Comparison of ENCODE assay signal across 17 cellular contexts in the genomic region with DNA sequence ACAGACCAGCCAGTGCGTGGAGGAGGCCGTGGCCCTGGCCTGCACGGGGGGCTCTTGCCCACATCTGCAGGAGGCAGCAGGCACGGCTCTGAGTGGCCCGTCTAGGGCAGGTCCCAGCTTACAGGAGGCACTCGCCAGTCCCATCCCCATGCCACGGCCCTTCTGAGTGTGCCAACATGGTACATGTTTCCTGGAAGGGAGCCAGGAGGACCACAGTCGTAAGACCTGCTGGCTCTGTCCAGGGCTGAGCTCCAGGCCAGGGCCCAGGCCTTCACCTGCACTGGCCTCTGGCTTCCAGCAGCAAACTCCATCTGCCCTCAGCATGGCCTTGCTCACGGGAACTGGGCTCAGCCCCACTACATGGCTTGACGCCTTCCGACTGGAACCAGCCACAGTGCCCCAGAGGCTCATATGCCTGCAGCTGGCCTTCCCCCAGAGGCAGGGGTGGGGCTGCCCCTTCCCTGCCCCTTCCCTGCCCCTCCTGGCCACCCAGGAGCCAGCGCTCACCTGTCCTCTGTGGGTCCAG. TPM values are rescaled to one million over a fixed set of nuclear protein-coding genes. Genes with fewer than 3 reads are reported as not detected.
A peak's percentile ranks its signal among the peaks of the same experiment; 100 is the strongest.
DNase-seq lines count a peak whose midpoint lies in the region; ATAC-seq and TF ChIP-seq lines count a peak whose summit lies in the region.
"Had no signal": no experiment of that assay in that cellular context is flagged by ENCODE, and none has a peak within 500 bp of the region (broad histone marks: within the 10 kb centered on the region; RNA-seq: fewer than 3 reads in every experiment).

No MANE protein-coding gene starts in this region.

- no peak overlapping the region for H4K8ac ChIP-seq in neuronal stem cell (ENCODE audit: low read depth, low read length)

- peak overlapping the region; percentile 49 for H2AK5ac ChIP-seq in neuronal stem cell (ENCODE audit: low read depth, low read length)

- no peak overlapping the region for H2BK5ac ChIP-seq in neuronal stem cell (ENCODE audit: low read length)

- peak overlapping the region; percentile 97 for H3K14ac ChIP-seq in neuronal stem cell (ENCODE audit: low read length)

- H3K4me3 ChIP-seq in BE2C (ENCODE audit: low read depth, low read length) (no peak overlapping the region), neuronal stem cell (ENCODE audit: low read length in 2 of 2) (no peak overlapping the region), Karpas-422 (ENCODE audit: low read length) (no peak overlapping the region)

- intact Hi-C loops in left ventricle myocardium superior (cut with micrococcal nuclease), result no loop called here

- H3K27me3 ChIP-seq in BE2C, result peaks cover 26% of the 10 kb centered on the region
- peaks cover 7 to 29% (median 24%) of the 10 kb centered on the region in 3 experiments for H3K27me3 ChIP-seq in neuronal stem cell (ENCODE audit: control insufficient read depth in 3 of 3, insufficient read depth in 3 of 3, low read depth in 1 of 3, low read length in 3 of 3)
- no peaks in the 10 kb centered on the region for H3K27me3 ChIP-seq in Karpas-422 (ENCODE audit: low read length)

- H3K27ac ChIP-seq in neuronal stem cell (replicated peaks; ENCODE audit: low read length) (no peak overlapping the region), Karpas-422 (ENCODE audit: low read length) (no peak overlapping the region)
- H3K27ac ChIP-seq: 22Rv1 had no signal

- peak; percentile 17 for DNase-seq in activated CD4-positive, CD25-positive, alpha-beta regulatory T cell treated with anti-CD3 and anti-CD28 coated beads, Interleukin-2, amount 50 U/mL, for 72 hours
- DNase-seq in BE2C (peak; percentile 6), left ventricle myocardium superior (peak; percentile 34), neuronal stem cell (ENCODE audit: low spot score) (no peak), Karpas-422 (no peak)
- DNase-seq: DND-41, GOT3, KBM-7, NCI-H1436 treated with DMSO at 0.1 percent for 48 hours, NCI-H2081, NCI-H774, PC-3 had no signal

- no peak overlapping the region for H4K91ac ChIP-seq in neuronal stem cell (ENCODE audit: low read depth, low read length, poor library complexity)

- H3K9ac ChIP-seq in neuronal stem cell (ENCODE audit: low read depth, low read length, poor library complexity) (peak overlapping the region; percentile 75), Karpas-422 (ENCODE audit: low read length) (no peak overlapping the region)

- no peak for ATAC-seq in activated CD4-positive, CD25-positive, alpha-beta regulatory T cell treated with anti-CD3 and anti-CD28 coated beads, Interleukin-2, amount 50 U/mL, for 24 hours
- ATAC-seq in left ventricle myocardium superior, result no peak
- ATAC-seq in GM21528 (IDR thresholded peaks at IDR 0.05; ENCODE audit: low FRiP score, unreplicated experiment), result no peak
- no peak for ATAC-seq in GM21381 (IDR thresholded peaks at IDR 0.05; ENCODE audit: unreplicated experiment)
- ATAC-seq: PC-3 had no signal

- no peak for TF ChIP-seq CTCF in BE2C (IDR thresholded peaks at IDR 0.05; ENCODE audit: low read depth, low read length)

- no peak overlapping the region for H2BK15ac ChIP-seq in neuronal stem cell (ENCODE audit: low read length)

- peak overlapping the region; percentile 89 for H3K23ac ChIP-seq in neuronal stem cell (ENCODE audit: low read depth, low read length, poor library complexity)

- H3K4me2 ChIP-seq in neuronal stem cell (ENCODE audit: insufficient read depth, low read length, poor library complexity, severe bottlenecking) (no peak overlapping the region), Karpas-422 (ENCODE audit: low read depth, low read length, poor library complexity, severe bottlenecking) (no peak overlapping the region)

- no peaks in the 10 kb centered on the region for H3K9me2 ChIP-seq in Karpas-422 (replicated peaks; ENCODE audit: insufficient read depth, low read length)

- no peaks in the 10 kb centered on the region for H3K9me3 ChIP-seq in BE2C
- H3K9me3 ChIP-seq in neuronal stem cell (replicated peaks in 1 of 2; ENCODE audit: control insufficient read depth in 2 of 2, insufficient read depth in 1 of 2, low read depth in 1 of 2, low read length in 2 of 2), result no peaks in the 10 kb centered on the region
- H3K9me3 ChIP-seq in Karpas-422 (ENCODE audit: low read length), result no peaks in the 10 kb centered on the region

- no CpG with 5 or more reads among the region's 12 CpGs for WGBS in neuronal stem cell (ENCODE audit: extremely low coverage in 2 of 2, insufficient read length in 2 of 2, insufficient replicate concordance in 1 of 2), 2 donors

- H3K79me2 ChIP-seq in Karpas-422 (ENCODE audit: low read length), result no peaks in the 10 kb centered on the region

- H3K4me1 ChIP-seq in BE2C (no peaks in the 10 kb centered on the region), neuronal stem cell (ENCODE audit: control insufficient read depth in 2 of 2, insufficient read depth in 1 of 2, low read depth in 1 of 2, low read length in 2 of 2) (peaks cover 8 to 13% of the 10 kb centered on the region in 2 donors), Karpas-422 (ENCODE audit: low read length) (no peaks in the 10 kb centered on the region)

- H2BK120ac ChIP-seq in neuronal stem cell (ENCODE audit: low read depth, low read length), result peak overlapping the region; percentile 36

- H3K36me3 ChIP-seq in BE2C, result no peaks in the 10 kb centered on the region
- H3K36me3 ChIP-seq in neuronal stem cell (replicated peaks in 1 of 2; ENCODE audit: control insufficient read depth in 2 of 2, insufficient read depth in 2 of 2, low read length in 2 of 2), result no peaks in the 10 kb centered on the region
- H3K36me3 ChIP-seq in Karpas-422 (ENCODE audit: insufficient read depth, low read length), result no peaks in the 10 kb centered on the region

- H4K20me1 ChIP-seq in Karpas-422 (ENCODE audit: insufficient read depth, low read depth, low read length), result no peaks in the 10 kb centered on the region

- H3K4ac ChIP-seq in neuronal stem cell (ENCODE audit: low read length), result peak overlapping the region; percentile 67

- H3K18ac ChIP-seq in neuronal stem cell (ENCODE audit: low read length), result peak overlapping the region; percentile 44

- H2AFZ ChIP-seq in neuronal stem cell (ENCODE audit: low read length) (no peak overlapping the region), Karpas-422 (ENCODE audit: low read length) (no peak overlapping the region)

- H3K79me1 ChIP-seq in neuronal stem cell (ENCODE audit: low read depth, low read length), result peaks cover 6% of the 10 kb centered on the region

- H2BK12ac ChIP-seq in neuronal stem cell (ENCODE audit: low read length), result no peak overlapping the region

RNA-seq across cellular contexts. Expression of gene NKD2, which starts 3.8 kb away (rescaled TPM):
- 2.1 TPM for polyA plus RNA-seq in BE2C (2012; ENCODE audit: insufficient read depth, insufficient read length, low read depth)
- total RNA-seq in left ventricle myocardium superior, result 3.4 TPM
- polyA plus RNA-seq in neuronal stem cell (2013, experiment 1 of 2), result 11.1 TPM
- 11.1 TPM for polyA plus RNA-seq in neuronal stem cell (2013, experiment 2 of 2)
- total RNA-seq in Karpas-422 (2014; rRNA removed; shearing (Covaris generic); ENCODE audit: low replicate concordance), result not detected in 2 replicates
- polyA plus RNA-seq: AG04450 had no signal

Comparison
In these comparisons a context has a peak if more than half of its experiments do, and no peak if none do; other contexts are left out.
1. DNase-seq: peak in activated CD4-positive, CD25-positive, alpha-beta regulatory T cell treated with anti-CD3 and anti-CD28 coated beads, Interleukin-2, amount 50 U/mL, for 72 hours (single experiment), BE2C (single experiment) and left ventricle myocardium superior (single experiment); none in neuronal stem cell (single experiment) and Karpas-422 (single experiment).